ENCODE assay signal across 19 cellular contexts in genomic region chr18:27211569-27211968, GRCh38. TPM values are rescaled to one million over a fixed set of nuclear protein-coding genes. Genes with fewer than 3 reads are reported as not detected.
DNase-seq lines count a peak whose midpoint lies in the region; ATAC-seq, FAIRE-seq and TF ChIP-seq lines count a peak whose summit lies in the region.
"Had no signal": no experiment of that assay in that cellular context is flagged by ENCODE, and none has a peak within 500 bp of the region (broad histone marks: within the 10 kb centered on the region; RNA-seq: fewer than 3 reads in every experiment).

No MANE protein-coding gene starts in this region.

- H3K56ac ChIP-seq in H9 (ENCODE audit: insufficient read length, low read depth, low read length), result no peak overlapping the region

- H2AK5ac ChIP-seq in H9 (ENCODE audit: insufficient read length, low read length), result no peak overlapping the region

- BruUV-seq in mammary epithelial cell (replicated peaks; lab: Mats Ljungman, UMichigan) (no TSS peak), MCF 10A (replicated peaks; lab: Mats Ljungman, UMichigan) (no TSS peak), Panc1 (replicated peaks; lab: Mats Ljungman, UMichigan) (no TSS peak)

- no peak overlapping the region for H3K23ac ChIP-seq in H9 (ENCODE audit: insufficient read length, low read depth, low read length)

- POLR2A ChIA-PET in MCF 10A (lab: Yijun Ruan, JAX) (no interaction called here), Panc1 (lab: Charles Lee) (no interaction called here)

- H3K9me3 ChIP-seq in mammary epithelial cell (replicated peaks; ENCODE audit: insufficient read depth, low read length) (no peaks in the 10 kb centered on the region), H9 (ENCODE audit: control insufficient read depth, low read depth, low read length) (no peaks in the 10 kb centered on the region), Panc1 (ENCODE audit: control insufficient read depth, insufficient read depth, low read depth, low read length) (no peaks in the 10 kb centered on the region), kidney (ENCODE audit: control insufficient read depth in 1 of 2, low read length in 2 of 2) (no peaks in the 10 kb centered on the region), hepatocyte (ENCODE audit: low read depth) (no peaks in the 10 kb centered on the region)
- H3K9me3 ChIP-seq: BE2C had no signal

- H3K27ac ChIP-seq in mammary epithelial cell (ENCODE audit: insufficient read depth, low read depth, low read length) (no peak overlapping the region), H9 (ENCODE audit: insufficient read length, low read depth, low read length) (no peak overlapping the region), Panc1 (ENCODE audit: low read length) (no peak overlapping the region), kidney (ENCODE audit: low read depth in 2 of 2, low read length in 2 of 2) (no peak overlapping the region), hepatocyte (no peak overlapping the region)
- H3K27ac ChIP-seq: C4-2B had no signal

- H3K4me3 ChIP-seq in mammary epithelial cell (replicated peaks in 1 of 3; ENCODE audit: insufficient read depth in 1 of 3, low read depth in 2 of 3, low read length in 3 of 3), result no peak overlapping the region
- H3K4me3 ChIP-seq in Panc1 (ENCODE audit: low read depth in 2 of 2, low read length in 2 of 2), result no peak overlapping the region
- no peak overlapping the region for H3K4me3 ChIP-seq in kidney (ENCODE audit: low read length in 2 of 2)
- H3K4me3 ChIP-seq in hepatocyte, result no peak overlapping the region

- H3K27ac Mint-ChIP-seq in MCF 10A (ENCODE audit: low read depth, unreplicated experiment), result no peak overlapping the region
- H3K27ac Mint-ChIP-seq in H9, result no peak overlapping the region
- H3K27ac Mint-ChIP-seq: CD4-positive, alpha-beta memory T cell; IgD-negative memory B cell had no signal

- DNase-seq in mammary epithelial cell, result no peak
- no peak for DNase-seq in MCF 10A (ENCODE audit: unreplicated experiment)
- DNase-seq in H9, result no peak
- no peak for DNase-seq in Panc1 (ENCODE audit: low read depth, low spot score)
- no peak for DNase-seq in left lobe of liver (ENCODE audit: low spot score)
- DNase-seq in kidney, result no peak
- no peak for DNase-seq in GM03348 (ENCODE audit: low spot score)
- no peak for DNase-seq in hepatocyte (ENCODE audit: low spot score)
- DNase-seq: BE2C; CD4-positive, alpha-beta memory T cell; DMS79 had no signal

- H3K27me3 Mint-ChIP-seq in MCF 10A (ENCODE audit: insufficient read depth, unreplicated experiment) (no peaks in the 10 kb centered on the region), H9 (ENCODE audit: low read depth) (peaks cover 1% of the 10 kb centered on the region; the same call in 1 of the 2 replicates)
- H3K27me3 Mint-ChIP-seq: CD4-positive, alpha-beta memory T cell; IgD-negative memory B cell had no signal

- TF ChIP-seq CTCF in mammary epithelial cell (conservative IDR thresholded peaks at IDR 0.05 in 1 of 2, IDR thresholded peaks at IDR 0.05 in 1 of 2; ENCODE audit: extremely low read depth in 1 of 2, insufficient read depth in 1 of 2, low read depth in 1 of 2, low read length in 2 of 2) (no peak), MCF 10A (IDR thresholded peaks at IDR 0.05; ENCODE audit: unreplicated experiment) (no peak), H9 (conservative IDR thresholded peaks at IDR 0.05) (0 out of 3 replicates have a peak, but pooled peaks have one; percentile 29), Panc1 (IDR thresholded peaks at IDR 0.05) (peak; percentile 17; the same call in 1 of the 2 replicates), kidney (IDR thresholded peaks at IDR 0.05; ENCODE audit: borderline replicate concordance, extremely low read depth, insufficient read depth) (no peak), hepatocyte (IDR thresholded peaks at IDR 0.05; ENCODE audit: poor library complexity) (no peak)

- H2BK20ac ChIP-seq in H9 (ENCODE audit: low read depth, low read length, poor library complexity, severe bottlenecking), result no peak overlapping the region

- H2AFZ ChIP-seq in mammary epithelial cell (ENCODE audit: low read depth, low read length) (peak overlapping the region; percentile 21), H9 (ENCODE audit: low read length) (no peak overlapping the region), hepatocyte (no peak overlapping the region)

- no peak overlapping the region for H3K9ac ChIP-seq in mammary epithelial cell (ENCODE audit: insufficient read depth, low read length)
- no peak overlapping the region for H3K9ac ChIP-seq in H9 (ENCODE audit: extremely low read depth, insufficient read length, low read length)
- H3K9ac ChIP-seq in kidney (ENCODE audit: low read length in 2 of 2), result no peak overlapping the region

- ATAC-seq in Panc1 (no peak), left lobe of liver (peak; percentile 34)

- H3K4me2 ChIP-seq in mammary epithelial cell (ENCODE audit: insufficient read depth, low read depth, low read length) (no peak overlapping the region), H9 (ENCODE audit: insufficient read depth, insufficient read length, low read length) (no peak overlapping the region), hepatocyte (no peak overlapping the region)

- no peak overlapping the region for H2BK5ac ChIP-seq in H9 (ENCODE audit: insufficient read length, low read length)

- H3K4ac ChIP-seq in H9 (ENCODE audit: low read depth, low read length), result no peak overlapping the region

- no peak overlapping the region for H3K18ac ChIP-seq in H9 (ENCODE audit: insufficient read length, low read depth, low read length)

- H3K4me1 ChIP-seq in mammary epithelial cell (ENCODE audit: insufficient read depth, low read length), result peaks cover 14% of the 10 kb centered on the region
- peaks cover 3% of the 10 kb centered on the region; the same call in 1 of the 2 replicates for H3K4me1 ChIP-seq in H9 (ENCODE audit: insufficient read depth, low read length)
- no peaks in the 10 kb centered on the region for H3K4me1 ChIP-seq in Panc1 (ENCODE audit: control insufficient read depth, insufficient read depth, low read length)
- no peaks in the 10 kb centered on the region for H3K4me1 ChIP-seq in kidney (ENCODE audit: control insufficient read depth in 1 of 2, insufficient read depth in 1 of 2, low read depth in 1 of 2, low read length in 2 of 2)
- peaks cover 3% of the 10 kb centered on the region for H3K4me1 ChIP-seq in hepatocyte (ENCODE audit: insufficient read depth)
- H3K4me1 ChIP-seq: BE2C had no signal

- no peak overlapping the region for H2BK12ac ChIP-seq in H9 (ENCODE audit: insufficient read length, low read depth, low read length)

- H3K79me1 ChIP-seq in H9 (ENCODE audit: insufficient read depth, low read depth, low read length, poor library complexity, severe bottlenecking), result no peaks in the 10 kb centered on the region

- no peak overlapping the region for H4K5ac ChIP-seq in H9 (ENCODE audit: insufficient read length, low read depth, low read length)

- H3K4me3 Mint-ChIP-seq in MCF 10A (ENCODE audit: unreplicated experiment) (no peak overlapping the region), H9 (no peak overlapping the region)
- H3K4me3 Mint-ChIP-seq: CD4-positive, alpha-beta memory T cell; IgD-negative memory B cell had no signal

- in situ Hi-C loops in mammary epithelial cell (cut with MboI; ENCODE audit: low sequenced_read_pairs in 2 of 2), result no loop called here
- in situ Hi-C loops in Panc1 (cut with HindIII; ENCODE audit: low pct_unique_long_range_greater_than_20kb, low sequenced_read_pairs), result no loop called here

- H3K23me2 ChIP-seq in H9 (ENCODE audit: insufficient read length, low read depth, low read length, poor library complexity, severe bottlenecking), result no peaks in the 10 kb centered on the region

- H3K36me3 Mint-ChIP-seq in MCF 10A (ENCODE audit: insufficient read depth, unreplicated experiment), result peaks cover 6% of the 10 kb centered on the region
- H3K36me3 Mint-ChIP-seq in H9 (ENCODE audit: insufficient read depth in 1 of 3, low read depth in 3 of 3), result peaks cover 0 to 4% (median 0%) of the 10 kb centered on the region in 3 experiments; a peak in 1 of 7 replicates
- H3K36me3 Mint-ChIP-seq: CD4-positive, alpha-beta memory T cell; IgD-negative memory B cell had no signal

- no peak overlapping the region for H4K8ac ChIP-seq in H9 (replicated peaks; ENCODE audit: insufficient read length, low read depth, low read length)

- no peak for FAIRE-seq in kidney (lab: Jason Lieb, UNC)
- FAIRE-seq: A204.1, G401.6, GM12892, GM19239, H54 had no signal

- H4K20me1 ChIP-seq in mammary epithelial cell (ENCODE audit: insufficient read depth, low read length) (no peaks in the 10 kb centered on the region), H9 (ENCODE audit: control insufficient read depth, insufficient read depth, insufficient read length) (no peaks in the 10 kb centered on the region), hepatocyte (ENCODE audit: insufficient read depth, poor library complexity, severe bottlenecking) (no peaks in the 10 kb centered on the region)

- H3K4me1 Mint-ChIP-seq in MCF 10A (ENCODE audit: insufficient read depth, unreplicated experiment) (peaks cover 16% of the 10 kb centered on the region), H9 (peaks cover 11 to 13% of the 10 kb centered on the region in 2 experiments)
- H3K4me1 Mint-ChIP-seq: CD4-positive, alpha-beta memory T cell; IgD-negative memory B cell had no signal

- CTCF ChIA-PET in mammary epithelial cell (lab: Charles Lee; ENCODE audit: low non-redundant PET) (interaction anchor here (0.8 kb wide), 1 partner anchor 35 kb away, joined by 3 read pairs; no protein-coding TSS in a partner anchor), MCF 10A (lab: Yijun Ruan, JAX) (interaction anchor here (0.7 kb wide), 1 partner anchor 31 kb away, joined by 3 read pairs; no protein-coding TSS in a partner anchor), Panc1 (lab: Charles Lee) (no interaction called here)

- H2BK15ac ChIP-seq in H9 (ENCODE audit: low read depth, low read length), result no peak overlapping the region

- H3K9me3 Mint-ChIP-seq in MCF 10A (ENCODE audit: unreplicated experiment) (no peaks in the 10 kb centered on the region), H9 (no peaks in the 10 kb centered on the region)

- no peaks in the 10 kb centered on the region for H3K79me2 ChIP-seq in mammary epithelial cell (ENCODE audit: insufficient read depth, low read length)
- H3K79me2 ChIP-seq in H9 (ENCODE audit: insufficient read depth, low read length), result no peaks in the 10 kb centered on the region
- H3K79me2 ChIP-seq in hepatocyte, result no peaks in the 10 kb centered on the region

- no peaks in the 10 kb centered on the region for H3K36me3 ChIP-seq in mammary epithelial cell (ENCODE audit: insufficient read depth, low read length)
- H3K36me3 ChIP-seq in Panc1 (ENCODE audit: control insufficient read depth, insufficient read depth, low read length), result no peaks in the 10 kb centered on the region
- H3K36me3 ChIP-seq in kidney (ENCODE audit: control insufficient read depth in 1 of 2, insufficient read depth in 2 of 2, low read length in 2 of 2), result no peaks in the 10 kb centered on the region
- no peaks in the 10 kb centered on the region for H3K36me3 ChIP-seq in hepatocyte (replicated peaks; ENCODE audit: insufficient read depth, low read depth)
- H3K36me3 ChIP-seq: BE2C had no signal

- intact Hi-C loops in mammary epithelial cell (cut with micrococcal nuclease) (no loop called here), MCF 10A (cut with micrococcal nuclease) (no loop called here), Panc1 (cut with micrococcal nuclease; ENCODE audit: unreplicated experiment) (no loop called here), kidney (cut with DNase I) (no loop called here)

- no peak overlapping the region for H3T11ph ChIP-seq in H9 (ENCODE audit: low read length)

- WGBS in mammary epithelial cell (ENCODE audit: low coverage, missing lambda C conversion rate), result 100% methylated on average over 1 of the region's 1 CpG
- WGBS in H9 (ENCODE audit: extremely low coverage, insufficient read length, low lambda C conversion rate), result no CpG with 5 or more reads among the region's 1 CpG
- WGBS in hepatocyte (ENCODE audit: low lambda C conversion rate, missing lambda C conversion rate), result 30% methylated on average over 1 of the region's 1 CpG

- H2BK120ac ChIP-seq in H9 (ENCODE audit: low read depth, low read length, poor library complexity, severe bottlenecking), result no peak overlapping the region

- H3K27me3 ChIP-seq in mammary epithelial cell (ENCODE audit: insufficient read depth, low read length) (no peaks in the 10 kb centered on the region), H9 (ENCODE audit: insufficient read depth, low read length) (no peaks in the 10 kb centered on the region), Panc1 (ENCODE audit: control insufficient read depth, insufficient read depth, low read length) (no peaks in the 10 kb centered on the region), hepatocyte (no peaks in the 10 kb centered on the region)
- H3K27me3 ChIP-seq: BE2C had no signal

- dilution Hi-C loops in mammary epithelial cell (cut with HindIII; ENCODE audit: low sequenced_read_pairs), result no loop called here

- no peak overlapping the region for H4K91ac ChIP-seq in H9 (ENCODE audit: insufficient read length, low read depth, low read length)

- H3K9me2 ChIP-seq in hepatocyte (replicated peaks; ENCODE audit: insufficient read depth), result no peaks in the 10 kb centered on the region

- H3K14ac ChIP-seq in H9 (ENCODE audit: insufficient read depth, low read length), result no peak overlapping the region

RNA-seq across cellular contexts. Expression of gene CHST9, which starts 26.5 kb away (rescaled TPM):
- total RNA-seq in mammary epithelial cell (under 1 TPM in 1 of 2 donors, not detected in 1; 0.17 TPM), MCF 10A (2022) (not detected in 2 replicates), H9 (2021) (3.0 and 3.5 TPM in 2 replicates), Panc1 (2021; ENCODE audit: unreplicated experiment) (0.05 TPM), left lobe of liver (3.1 TPM), kidney (9.8 TPM), hepatocyte (30.6 and 32.7 TPM in 2 replicates)
- polyA plus RNA-seq in mammary epithelial cell (not detected), kidney (ENCODE audit: insufficient read depth, low read depth, low replicate concordance) (1.5 TPM), hepatocyte (9.8 and 11.0 TPM in 2 replicates)
- polyA minus RNA-seq in mammary epithelial cell, result not detected
- not detected for polyA plus RNA-seq in Panc1 (2012; ENCODE audit: insufficient read length)
- total RNA-seq: CD4-positive, alpha-beta memory T cell; HT-29 had no signal
- polyA plus RNA-seq: CD4-positive, alpha-beta memory T cell; IgD-negative memory B cell had no signal

Comparison
In these comparisons a context has a peak if more than half of its experiments do, and no peak if none do; other contexts are left out.
1. CTCF ChIP-seq: peak in H9 (single experiment) and Panc1 (single experiment); none in mammary epithelial cell (0 of 2), MCF 10A (single experiment), kidney (single experiment) and hepatocyte (single experiment).